In genomic region chr17:48148029-48148759, GRCh38 we compare ENCODE assay signal across 19 cellular contexts. TPM values are rescaled to one million over a fixed set of nuclear protein-coding genes. Genes with fewer than 3 reads are reported as not detected.
DNase-seq lines count a peak whose midpoint lies in the region; ATAC-seq and TF ChIP-seq lines count a peak whose summit lies in the region.
"Had no signal": no experiment of that assay in that cellular context is flagged by ENCODE, and none has a peak within 500 bp of the region (broad histone marks: within the 10 kb centered on the region; RNA-seq: fewer than 3 reads in every experiment).

No MANE protein-coding gene starts in this region.

- H3K9me3 ChIP-seq in Loucy (ENCODE audit: insufficient read depth, low read depth, low read length): no peaks in the 10 kb centered on the region
- no peaks in the 10 kb centered on the region for H3K9me3 ChIP-seq in SK-N-MC (ENCODE audit: low read depth, low read length)
- H3K9me3 ChIP-seq in neural progenitor cell (ENCODE audit: low read depth): no peaks in the 10 kb centered on the region
- H3K9me3 ChIP-seq: psoas muscle, thoracic aorta had no signal

- H2AFZ ChIP-seq in Loucy (ENCODE audit: low read length) (no peak overlapping the region), neural progenitor cell (replicated peaks) (no peak overlapping the region)

- H3K27ac ChIP-seq in SK-N-MC (no peak overlapping the region), neural progenitor cell (no peak overlapping the region)
- H3K27ac ChIP-seq: psoas muscle, thoracic aorta had no signal

- peak overlapping the region; percentile 2 for H3K27ac Mint-ChIP-seq in activated CD4-positive, alpha-beta T cell treated with anti-CD3 and anti-CD28 coated beads for 36 hours
- H3K27ac Mint-ChIP-seq in neural progenitor cell: no peak overlapping the region
- H3K27ac Mint-ChIP-seq: activated B cell treated with CpG ODN at 0.5 μM for 24 hours; activated CD8-positive, alpha-beta memory T cell treated with anti-CD3 and anti-CD28 coated beads, Interleukin-2, amount 10 ng/mL, durations not matched to agents 7 days and 5 days had no signal

- POLR2A ChIA-PET in activated CD4-positive, alpha-beta T cell treated with anti-CD3 and anti-CD28 coated beads for 36 hours (lab: Charles Lee): no interaction called here

- no peak for DNase-seq in activated CD4-positive, alpha-beta T cell treated with anti-CD3 and anti-CD28 coated beads for 36 hours
- DNase-seq in activated CD4-positive, alpha-beta T cell treated with anti-CD3 and anti-CD28 coated beads, Interleukin-2, amount 50 U/mL, for 48 hours: no peak
- DNase-seq in SK-N-MC (ENCODE audit: low read depth, low spot score): peak; percentile 86
- no peak for DNase-seq in left colon
- no peak for DNase-seq in neural progenitor cell (ENCODE audit: low spot score)
- DNase-seq in SKM-1 (lab: John Stamatoyannopoulos, UW; ENCODE audit: unreplicated experiment): no peak
- DNase-seq in NCI-H345 treated with DMSO at 0.1 percent for 48 hours (lab: John Stamatoyannopoulos, UW; ENCODE audit: unreplicated experiment): no peak
- DNase-seq: activated B cell treated with CpG ODN at 0.5 μM for 24 hours; activated CD8-positive, alpha-beta memory T cell treated with anti-CD3 and anti-CD28 coated beads, Interleukin-2, amount 10 ng/mL, durations not matched to agents 7 days and 5 days; activated gamma-delta T cell treated with Interleukin-2 at 50 U/mL for 16 hours; anterior cingulate cortex; HCEC 1CT; naive thymus-derived CD8-positive, alpha-beta T cell; NCI-H345; psoas muscle had no signal

- H3K36me3 ChIP-seq in Loucy (ENCODE audit: insufficient read depth, low read length) (no peaks in the 10 kb centered on the region), SK-N-MC (ENCODE audit: insufficient read depth, low read length) (no peaks in the 10 kb centered on the region), neural progenitor cell (no peaks in the 10 kb centered on the region)
- H3K36me3 ChIP-seq: thoracic aorta had no signal

- intact Hi-C loops in activated CD4-positive, alpha-beta T cell treated with anti-CD3 and anti-CD28 coated beads for 36 hours (cut with DNase I, micrococcal nuclease): loop anchor here in 1 of 2 experiments (10.0 kb wide), 1 partner anchor 447 kb away; the partner anchor contains the start of genes HOXB3 and HOXB5
- intact Hi-C loops in left colon (cut with DNase I, micrococcal nuclease): no loop called here

- no peak overlapping the region for H3K4me3 Mint-ChIP-seq in activated CD4-positive, alpha-beta T cell treated with anti-CD3 and anti-CD28 coated beads for 36 hours
- H3K4me3 Mint-ChIP-seq in neural progenitor cell: no peak overlapping the region
- H3K4me3 Mint-ChIP-seq: activated B cell treated with CpG ODN at 0.5 μM for 24 hours; activated CD8-positive, alpha-beta memory T cell treated with anti-CD3 and anti-CD28 coated beads, Interleukin-2, amount 10 ng/mL, durations not matched to agents 7 days and 5 days had no signal

- H3K9me3 Mint-ChIP-seq in activated CD4-positive, alpha-beta T cell treated with anti-CD3 and anti-CD28 coated beads for 36 hours (ENCODE audit: low read depth): no peaks in the 10 kb centered on the region
- no peaks in the 10 kb centered on the region for H3K9me3 Mint-ChIP-seq in neural progenitor cell
- H3K9me3 Mint-ChIP-seq: activated B cell treated with CpG ODN at 0.5 μM for 24 hours; naive thymus-derived CD8-positive, alpha-beta T cell had no signal

- no peaks in the 10 kb centered on the region for H4K20me1 ChIP-seq in Loucy (ENCODE audit: insufficient read depth, low read length, poor library complexity, severe bottlenecking)
- H4K20me1 ChIP-seq in neural progenitor cell (ENCODE audit: low read depth): no peaks in the 10 kb centered on the region

- H3K79me2 ChIP-seq in Loucy (ENCODE audit: insufficient read depth, low read length) (no peaks in the 10 kb centered on the region), neural progenitor cell (ENCODE audit: low read depth) (no peaks in the 10 kb centered on the region)

- ATAC-seq in activated CD4-positive, alpha-beta T cell treated with anti-CD3 and anti-CD28 coated beads for 36 hours: no peak
- ATAC-seq in left colon: peak; percentile 31
- ATAC-seq: activated CD8-positive, alpha-beta memory T cell treated with anti-CD3 and anti-CD28 coated beads, Interleukin-2, amount 10 ng/mL, durations not matched to agents 7 days and 5 days; naive thymus-derived CD8-positive, alpha-beta T cell; psoas muscle had no signal

- H3K27me3 ChIP-seq in Loucy (ENCODE audit: insufficient read depth, low read length, poor library complexity, severe bottlenecking) (no peaks in the 10 kb centered on the region), neural progenitor cell (peaks cover 71% of the 10 kb centered on the region)

- no peak overlapping the region for H3K9ac ChIP-seq in Loucy (ENCODE audit: low read depth, low read length, poor library complexity, severe bottlenecking)
- no peak overlapping the region for H3K9ac ChIP-seq in SK-N-MC (ENCODE audit: insufficient read length)
- H3K9ac ChIP-seq in neural progenitor cell: no peak overlapping the region

- H3F3A ChIP-seq in Loucy (ENCODE audit: low read depth) (no peaks in the 10 kb centered on the region), neural progenitor cell (ENCODE audit: low read depth) (peaks cover 10% of the 10 kb centered on the region)

- H3K36me3 Mint-ChIP-seq in activated CD4-positive, alpha-beta T cell treated with anti-CD3 and anti-CD28 coated beads for 36 hours (ENCODE audit: low read depth): peaks cover 4% of the 10 kb centered on the region
- H3K36me3 Mint-ChIP-seq in neural progenitor cell: no peaks in the 10 kb centered on the region

- peaks cover 4% of the 10 kb centered on the region for H3K4me1 Mint-ChIP-seq in activated CD4-positive, alpha-beta T cell treated with anti-CD3 and anti-CD28 coated beads for 36 hours
- peaks cover 74% of the 10 kb centered on the region for H3K4me1 Mint-ChIP-seq in neural progenitor cell

- H3K4me3 ChIP-seq in Loucy (ENCODE audit: low read length, poor library complexity, severe bottlenecking) (peak overlapping the region; percentile 54), SK-N-MC (peak overlapping the region; percentile 62), neural progenitor cell (no peak overlapping the region)
- H3K4me3 ChIP-seq: lung, psoas muscle, smooth muscle cell, thoracic aorta had no signal

- H3K27me3 Mint-ChIP-seq in activated CD4-positive, alpha-beta T cell treated with anti-CD3 and anti-CD28 coated beads for 36 hours: no peaks in the 10 kb centered on the region
- peaks cover 19% of the 10 kb centered on the region for H3K27me3 Mint-ChIP-seq in neural progenitor cell (ENCODE audit: insufficient read depth, low read depth)
- H3K27me3 Mint-ChIP-seq: activated B cell treated with CpG ODN at 0.5 μM for 24 hours; activated CD8-positive, alpha-beta memory T cell treated with anti-CD3 and anti-CD28 coated beads, Interleukin-2, amount 10 ng/mL, durations not matched to agents 7 days and 5 days; naive thymus-derived CD8-positive, alpha-beta T cell had no signal

- H3K9me2 ChIP-seq in Loucy (replicated peaks; ENCODE audit: low read depth, low read length): no peaks in the 10 kb centered on the region

- CTCF ChIA-PET in activated CD4-positive, alpha-beta T cell treated with anti-CD3 and anti-CD28 coated beads for 36 hours (lab: Charles Lee): interaction anchor here (0.9 to 1.7 kb wide), 4 partner anchors 8 to 52 kb away, joined by 3 to 4 read pairs (median 3); no protein-coding TSS in a partner anchor

- TF ChIP-seq CTCF in Loucy (conservative IDR thresholded peaks at IDR 0.05; ENCODE audit: low read length): no peak
- no peak for TF ChIP-seq CTCF in neural progenitor cell (IDR thresholded peaks at IDR 0.05)

- H3K4me2 ChIP-seq in Loucy (ENCODE audit: low read depth, low read length, poor library complexity, severe bottlenecking) (peak overlapping the region; percentile 76), neural progenitor cell (no peak overlapping the region)
- H3K4me2 ChIP-seq: smooth muscle cell had no signal

- peaks cover 28% of the 10 kb centered on the region for H3K4me1 ChIP-seq in Loucy (ENCODE audit: insufficient read depth, low read length, poor library complexity, severe bottlenecking)
- H3K4me1 ChIP-seq in neural progenitor cell: peaks cover 22% of the 10 kb centered on the region
- H3K4me1 ChIP-seq: psoas muscle had no signal

RNA-seq across cellular contexts. Expression of gene SNX11, which starts 40.6 kb away (rescaled TPM):
- 10 to 100 TPM; 18.0 to 21.4 TPM for total RNA-seq in activated CD4-positive, alpha-beta T cell treated with anti-CD3 and anti-CD28 coated beads for 36 hours
- total RNA-seq in left colon: 10 to 100 TPM; 19.2 to 20.7 TPM
- 23.4 and 26.2 TPM in 2 replicates for total RNA-seq in neural progenitor cell (ENCODE audit: low replicate concordance)

RNA-seq across cellular contexts. Expression of gene CBX1, which starts 46.9 kb away (rescaled TPM):
- total RNA-seq in activated CD4-positive, alpha-beta T cell treated with anti-CD3 and anti-CD28 coated beads for 36 hours: 10 to 100 TPM; 58.6 to 66.0 TPM
- 10 to 100 TPM; 22.7 to 31.0 TPM for total RNA-seq in left colon
- 206 and 208 TPM in 2 replicates for total RNA-seq in neural progenitor cell (ENCODE audit: low replicate concordance)
